ENCODE assay signal across 1 cellular context in genomic region chr7:107165341-107165740, GRCh38.
TF ChIP-seq lines count a peak whose summit lies in the region.

No MANE protein-coding gene starts in this region.

TF ChIP-seq in IMR-90, 13 proteins besides CTCF, POLR2A, EP300 and RAD21 (continued from another document):
- TF ChIP-seq USF2 (IDR thresholded peaks at IDR 0.05; ENCODE audit: low read depth, low read length) (no peak), CHD1 (IDR thresholded peaks at IDR 0.05; ENCODE audit: low read depth, low read length) (no peak)
